ENCODE assay signal across 15 cellular contexts in genomic region chr20:478010-478948, GRCh38. TPM values are rescaled to one million over a fixed set of nuclear protein-coding genes. Genes with fewer than 3 reads are reported as not detected.
A peak's percentile ranks its signal among the peaks of the same experiment; 100 is the strongest.
DNase-seq lines count a peak whose midpoint lies in the region; ATAC-seq, FAIRE-seq and TF ChIP-seq lines count a peak whose summit lies in the region.
"Had no signal": no experiment of that assay in that cellular context is flagged by ENCODE, and none has a peak within 500 bp of the region (broad histone marks: within the 10 kb centered on the region; RNA-seq: fewer than 3 reads in every experiment).

No MANE protein-coding gene starts in this region.

- no peak for FAIRE-seq in HTR-8/SVneo (lab: Jason Lieb, UNC)

- DNase-seq in AG09319 (ENCODE audit: extremely low read depth, low read depth) (peak; percentile 22), foreskin fibroblast (peak; percentile 35 to 73), HTR-8/SVneo (ENCODE audit: insufficient read length, low spot score) (no peak), NCI-H2107 treated with DMSO at 0.1 percent for 48 hours (lab: John Stamatoyannopoulos, UW; ENCODE audit: unreplicated experiment) (no peak)
- DNase-seq in activated T-helper 2 cell treated with anti-CD3 and anti-CD28 coated beads, Interferon-gamma antibody, Interleukin-2, Interleukin-4, amounts not matched to agents 10 μg/mL and 5 μg/mL and 100 μg/mL, durations not matched to agents 14 hours and 24 hours and 36 hours (ENCODE audit: low spot score) = no peak
- DNase-seq: activated CD4-positive, alpha-beta T cell treated with anti-CD3 and anti-CD28 coated beads, Interleukin-2, amount 50 U/mL, for 48 hours; right lobe of liver had no signal

- peaks cover 50% of the 10 kb centered on the region for H3K36me3 Mint-ChIP-seq in activated T-helper 2 cell treated with anti-CD3 and anti-CD28 coated beads, Interferon-gamma antibody, Interleukin-2, Interleukin-4, amounts not matched to agents 10 μg/mL and 5 μg/mL and 100 μg/mL, durations not matched to agents 14 hours and 24 hours and 36 hours (ENCODE audit: low read depth)

- H3K9me3 Mint-ChIP-seq in activated T-helper 2 cell treated with anti-CD3 and anti-CD28 coated beads, Interferon-gamma antibody, Interleukin-2, Interleukin-4, amounts not matched to agents 10 μg/mL and 5 μg/mL and 100 μg/mL, durations not matched to agents 14 hours and 24 hours and 36 hours = no peaks in the 10 kb centered on the region
- H3K9me3 Mint-ChIP-seq: activated naive CD4-positive, alpha-beta T cell treated with anti-CD3 and anti-CD28 coated beads, Interleukin-2, amount 50 U/mL, for 72 hours; naive thymus-derived CD8-positive, alpha-beta T cell; T-cell had no signal

- peak overlapping the region; percentile 65 for H3K27ac ChIP-seq in 22Rv1
- H3K27ac ChIP-seq: gastroesophageal sphincter, right lobe of liver had no signal

- no peaks in the 10 kb centered on the region for H3K27me3 Mint-ChIP-seq in activated T-helper 2 cell treated with anti-CD3 and anti-CD28 coated beads, Interferon-gamma antibody, Interleukin-2, Interleukin-4, amounts not matched to agents 10 μg/mL and 5 μg/mL and 100 μg/mL, durations not matched to agents 14 hours and 24 hours and 36 hours (ENCODE audit: low read depth)
- H3K27me3 Mint-ChIP-seq: naive thymus-derived CD8-positive, alpha-beta T cell; T-cell had no signal

- no peak for ATAC-seq in HG03442 (IDR thresholded peaks at IDR 0.05; ENCODE audit: unreplicated experiment)
- no peak for ATAC-seq in GM19463 (IDR thresholded peaks at IDR 0.05; ENCODE audit: unreplicated experiment)
- ATAC-seq: gastroesophageal sphincter had no signal

- no peak overlapping the region for H3K4me3 Mint-ChIP-seq in activated T-helper 2 cell treated with anti-CD3 and anti-CD28 coated beads, Interferon-gamma antibody, Interleukin-2, Interleukin-4, amounts not matched to agents 10 μg/mL and 5 μg/mL and 100 μg/mL, durations not matched to agents 14 hours and 24 hours and 36 hours (ENCODE audit: low read depth)
- H3K4me3 Mint-ChIP-seq: naive thymus-derived CD8-positive, alpha-beta T cell; T-cell had no signal

- H3K4me3 ChIP-seq in foreskin fibroblast (ENCODE audit: low read depth in 1 of 2, low read length in 2 of 2) = no peak overlapping the region
- H3K4me3 ChIP-seq: dorsolateral prefrontal cortex, gastroesophageal sphincter, right lobe of liver had no signal

- intact Hi-C loops in activated T-helper 2 cell treated with anti-CD3 and anti-CD28 coated beads, Interferon-gamma antibody, Interleukin-2, Interleukin-4, amounts not matched to agents 10 μg/mL and 5 μg/mL and 100 μg/mL, durations not matched to agents 14 hours and 24 hours and 36 hours (cut with micrococcal nuclease) = loop anchor here (2.0 to 5.0 kb wide), 3 partner anchors 15 to 71 kb away; partner anchors contain the start of genes RBCK1 and TBC1D20

- H3K4me1 Mint-ChIP-seq in activated T-helper 2 cell treated with anti-CD3 and anti-CD28 coated beads, Interferon-gamma antibody, Interleukin-2, Interleukin-4, amounts not matched to agents 10 μg/mL and 5 μg/mL and 100 μg/mL, durations not matched to agents 14 hours and 24 hours and 36 hours (ENCODE audit: low read depth) = peaks cover 13% of the 10 kb centered on the region

- peak overlapping the region; percentile 56 for H3K27ac Mint-ChIP-seq in activated T-helper 2 cell treated with anti-CD3 and anti-CD28 coated beads, Interferon-gamma antibody, Interleukin-2, Interleukin-4, amounts not matched to agents 10 μg/mL and 5 μg/mL and 100 μg/mL, durations not matched to agents 14 hours and 24 hours and 36 hours
- H3K27ac Mint-ChIP-seq: activated naive CD4-positive, alpha-beta T cell treated with anti-CD3 and anti-CD28 coated beads, Interleukin-2, amount 50 U/mL, for 72 hours had no signal

- TF ChIP-seq CTCF in 22Rv1 (IDR thresholded peaks at IDR 0.05) = no peak
- no peak for TF ChIP-seq CTCF in AG09319 (IDR thresholded peaks at IDR 0.05; ENCODE audit: low read depth, low read length)
- TF ChIP-seq CTCF in foreskin fibroblast (IDR thresholded peaks at IDR 0.05; ENCODE audit: low read depth, low read length) = no peak

RNA-seq across cellular contexts. Expression of gene TBC1D20, which starts 15.9 kb away (rescaled TPM):
- total RNA-seq in activated T-helper 2 cell treated with anti-CD3 and anti-CD28 coated beads, Interferon-gamma antibody, Interleukin-2, Interleukin-4, amounts not matched to agents 10 μg/mL and 5 μg/mL and 100 μg/mL, durations not matched to agents 14 hours and 24 hours and 36 hours = 30.1 and 31.5 TPM in 2 replicates

Comparison
In these comparisons a context has a peak if more than half of its experiments do, and no peak if none do; other contexts are left out.
1. DNase-seq: peak in AG09319 (single experiment) and foreskin fibroblast (2 of 2); none in activated T-helper 2 cell treated with anti-CD3 and anti-CD28 coated beads, Interferon-gamma antibody, Interleukin-2, Interleukin-4, amounts not matched to agents 10 μg/mL and 5 μg/mL and 100 μg/mL, durations not matched to agents 14 hours and 24 hours and 36 hours (single experiment), HTR-8/SVneo (single experiment) and NCI-H2107 treated with DMSO at 0.1 percent for 48 hours (single experiment).